ENCODE assay signal across 1 cellular context in the genomic region with DNA sequence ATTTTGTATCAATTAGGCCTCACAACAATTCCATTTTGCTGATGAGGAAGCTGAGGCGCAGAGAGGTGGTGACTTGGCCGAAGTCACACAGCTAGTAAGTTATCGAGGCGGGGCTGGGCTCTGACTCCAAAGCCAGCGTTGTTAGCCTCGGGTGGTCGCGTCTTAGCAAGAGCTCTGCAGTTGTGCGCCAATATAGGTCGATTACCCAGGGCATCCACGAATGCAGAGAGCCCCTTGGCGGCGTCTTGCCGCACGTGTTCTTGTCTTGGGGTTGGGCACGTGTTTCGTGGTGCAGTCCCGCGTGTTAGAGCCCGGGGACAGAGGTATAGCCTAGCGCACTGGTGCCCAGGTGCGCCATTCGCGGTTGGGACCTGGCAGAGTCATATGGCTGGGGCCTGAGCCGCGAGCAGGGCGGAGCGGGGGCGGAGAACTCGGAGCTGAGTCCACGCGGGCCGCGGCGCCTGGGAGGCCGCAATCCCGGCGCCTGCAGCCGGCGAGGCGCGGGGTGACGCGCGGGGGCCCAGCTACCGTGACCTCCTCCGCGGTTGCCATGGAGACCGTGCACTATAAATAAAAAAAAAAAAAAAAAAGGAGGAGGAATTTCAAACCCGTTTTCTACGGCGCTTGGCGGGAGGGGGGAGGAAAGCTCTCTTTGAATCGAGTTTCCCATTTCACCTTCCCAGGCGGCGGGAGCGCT.
TF ChIP-seq lines count a peak whose summit lies in the region.

No MANE protein-coding gene starts in this region.

TF ChIP-seq in K562, 482 proteins besides CTCF, POLR2A, EP300 and RAD21 (continued from another document and continues in another):
- no peak for TF ChIP-seq REST (CRISPR knock-in tag; IDR thresholded peaks at IDR 0.05; ENCODE audit: low read depth)
- 0 out of 2 replicates have a peak, but pooled peaks have one; percentile 64 for TF ChIP-seq HDAC8 (tag; IDR thresholded peaks at IDR 0.05)
- peak; percentile 89 for TF ChIP-seq ZBTB43 (CRISPR knock-in tag; IDR thresholded peaks at IDR 0.05)
- TF ChIP-seq CBX1 (IDR thresholded peaks at IDR 0.05; ENCODE audit: low read depth) = no peak
- TF ChIP-seq CHD1 (IDR thresholded peaks at IDR 0.05; ENCODE audit: low read length) = peak; percentile 53
- TF ChIP-seq, protein P1, sequence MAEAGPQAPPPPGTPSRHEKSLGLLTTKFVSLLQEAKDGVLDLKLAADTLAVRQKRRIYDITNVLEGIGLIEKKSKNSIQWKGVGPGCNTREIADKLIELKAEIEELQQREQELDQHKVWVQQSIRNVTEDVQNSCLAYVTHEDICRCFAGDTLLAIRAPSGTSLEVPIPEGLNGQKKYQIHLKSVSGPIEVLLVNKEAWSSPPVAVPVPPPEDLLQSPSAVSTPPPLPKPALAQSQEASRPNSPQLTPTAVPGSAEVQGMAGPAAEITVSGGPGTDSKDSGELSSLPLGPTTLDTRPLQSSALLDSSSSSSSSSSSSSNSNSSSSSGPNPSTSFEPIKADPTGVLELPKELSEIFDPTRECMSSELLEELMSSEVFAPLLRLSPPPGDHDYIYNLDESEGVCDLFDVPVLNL (CRISPR knock-in tag; IDR thresholded peaks at IDR 0.05; ENCODE audit: low read depth) = 0 out of 2 replicates have a peak, but pooled peaks have one; percentile 33
- TF ChIP-seq JUNB (CRISPR knock-in tag; conservative IDR thresholded peaks at IDR 0.05) = no peak
- TF ChIP-seq, protein P2, sequence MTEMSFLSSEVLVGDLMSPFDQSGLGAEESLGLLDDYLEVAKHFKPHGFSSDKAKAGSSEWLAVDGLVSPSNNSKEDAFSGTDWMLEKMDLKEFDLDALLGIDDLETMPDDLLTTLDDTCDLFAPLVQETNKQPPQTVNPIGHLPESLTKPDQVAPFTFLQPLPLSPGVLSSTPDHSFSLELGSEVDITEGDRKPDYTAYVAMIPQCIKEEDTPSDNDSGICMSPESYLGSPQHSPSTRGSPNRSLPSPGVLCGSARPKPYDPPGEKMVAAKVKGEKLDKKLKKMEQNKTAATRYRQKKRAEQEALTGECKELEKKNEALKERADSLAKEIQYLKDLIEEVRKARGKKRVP (CRISPR knock-in tag; IDR thresholded peaks at IDR 0.05) = no peak
- TF ChIP-seq RREB1 (CRISPR knock-in tag; IDR thresholded peaks at IDR 0.05) = no peak
- no peak for TF ChIP-seq NCOA4 (IDR thresholded peaks at IDR 0.05; ENCODE audit: partially characterized antibody)
- no peak for TF ChIP-seq ZNF766 (CRISPR knock-in tag; conservative IDR thresholded peaks at IDR 0.05)
- TF ChIP-seq DNMT1 (IDR thresholded peaks at IDR 0.05) = no peak
- TF ChIP-seq PHTF2 (CRISPR knock-in tag; IDR thresholded peaks at IDR 0.05) = no peak
- TF ChIP-seq SP1 (CRISPR knock-in tag; IDR thresholded peaks at IDR 0.05) = peak; percentile 57; the same call in 1 of the 2 replicates
- TF ChIP-seq ZNF121 (CRISPR knock-in tag; conservative IDR thresholded peaks at IDR 0.05) = peak; percentile 37; the same call in 1 of the 2 replicates
- no peak for TF ChIP-seq ZBTB7A (IDR thresholded peaks at IDR 0.05; ENCODE audit: borderline replicate concordance, control insufficient read depth, low read depth, low read length)
- TF ChIP-seq ZBTB17 (CRISPR knock-in tag; IDR thresholded peaks at IDR 0.05) = peak; percentile 48; the same call in 1 of the 2 replicates
- TF ChIP-seq, protein P3, sequence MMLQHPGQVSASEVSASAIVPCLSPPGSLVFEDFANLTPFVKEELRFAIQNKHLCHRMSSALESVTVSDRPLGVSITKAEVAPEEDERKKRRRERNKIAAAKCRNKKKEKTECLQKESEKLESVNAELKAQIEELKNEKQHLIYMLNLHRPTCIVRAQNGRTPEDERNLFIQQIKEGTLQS (IDR thresholded peaks at IDR 0.05) = no peak
- TF ChIP-seq, protein P3 (CRISPR knock-in tag; conservative IDR thresholded peaks at IDR 0.05) = no peak; the same call in 1 of the 2 replicates
- 0 out of 2 replicates have a peak, but pooled peaks have one; percentile 62 for TF ChIP-seq HDGF (IDR thresholded peaks at IDR 0.05)
- TF ChIP-seq TFAM (CRISPR knock-in tag; conservative IDR thresholded peaks at IDR 0.05) = no peak
- TF ChIP-seq SLC30A9 (CRISPR knock-in tag; IDR thresholded peaks at IDR 0.05) = no peak
- TF ChIP-seq, protein P4, sequence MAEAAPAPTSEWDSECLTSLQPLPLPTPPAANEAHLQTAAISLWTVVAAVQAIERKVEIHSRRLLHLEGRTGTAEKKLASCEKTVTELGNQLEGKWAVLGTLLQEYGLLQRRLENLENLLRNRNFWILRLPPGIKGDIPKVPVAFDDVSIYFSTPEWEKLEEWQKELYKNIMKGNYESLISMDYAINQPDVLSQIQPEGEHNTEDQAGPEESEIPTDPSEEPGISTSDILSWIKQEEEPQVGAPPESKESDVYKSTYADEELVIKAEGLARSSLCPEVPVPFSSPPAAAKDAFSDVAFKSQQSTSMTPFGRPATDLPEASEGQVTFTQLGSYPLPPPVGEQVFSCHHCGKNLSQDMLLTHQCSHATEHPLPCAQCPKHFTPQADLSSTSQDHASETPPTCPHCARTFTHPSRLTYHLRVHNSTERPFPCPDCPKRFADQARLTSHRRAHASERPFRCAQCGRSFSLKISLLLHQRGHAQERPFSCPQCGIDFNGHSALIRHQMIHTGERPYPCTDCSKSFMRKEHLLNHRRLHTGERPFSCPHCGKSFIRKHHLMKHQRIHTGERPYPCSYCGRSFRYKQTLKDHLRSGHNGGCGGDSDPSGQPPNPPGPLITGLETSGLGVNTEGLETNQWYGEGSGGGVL (CRISPR knock-in tag; IDR thresholded peaks at IDR 0.05) = no peak
- TF ChIP-seq RB1 (IDR thresholded peaks at IDR 0.05; ENCODE audit: low read depth) = no peak
- TF ChIP-seq GATAD2B (IDR thresholded peaks at IDR 0.05; ENCODE audit: borderline replicate concordance) = no peak; the same call in 1 of the 2 replicates
- TF ChIP-seq, protein P5, sequence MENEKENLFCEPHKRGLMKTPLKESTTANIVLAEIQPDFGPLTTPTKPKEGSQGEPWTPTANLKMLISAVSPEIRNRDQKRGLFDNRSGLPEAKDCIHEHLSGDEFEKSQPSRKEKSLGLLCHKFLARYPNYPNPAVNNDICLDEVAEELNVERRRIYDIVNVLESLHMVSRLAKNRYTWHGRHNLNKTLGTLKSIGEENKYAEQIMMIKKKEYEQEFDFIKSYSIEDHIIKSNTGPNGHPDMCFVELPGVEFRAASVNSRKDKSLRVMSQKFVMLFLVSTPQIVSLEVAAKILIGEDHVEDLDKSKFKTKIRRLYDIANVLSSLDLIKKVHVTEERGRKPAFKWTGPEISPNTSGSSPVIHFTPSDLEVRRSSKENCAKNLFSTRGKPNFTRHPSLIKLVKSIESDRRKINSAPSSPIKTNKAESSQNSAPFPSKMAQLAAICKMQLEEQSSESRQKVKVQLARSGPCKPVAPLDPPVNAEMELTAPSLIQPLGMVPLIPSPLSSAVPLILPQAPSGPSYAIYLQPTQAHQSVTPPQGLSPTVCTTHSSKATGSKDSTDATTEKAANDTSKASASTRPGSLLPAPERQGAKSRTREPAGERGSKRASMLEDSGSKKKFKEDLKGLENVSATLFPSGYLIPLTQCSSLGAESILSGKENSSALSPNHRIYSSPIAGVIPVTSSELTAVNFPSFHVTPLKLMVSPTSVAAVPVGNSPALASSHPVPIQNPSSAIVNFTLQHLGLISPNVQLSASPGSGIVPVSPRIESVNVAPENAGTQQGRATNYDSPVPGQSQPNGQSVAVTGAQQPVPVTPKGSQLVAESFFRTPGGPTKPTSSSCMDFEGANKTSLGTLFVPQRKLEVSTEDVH (IDR thresholded peaks at IDR 0.05; ENCODE audit: low read depth, partially characterized antibody) = no peak
- TF ChIP-seq, protein P6, sequence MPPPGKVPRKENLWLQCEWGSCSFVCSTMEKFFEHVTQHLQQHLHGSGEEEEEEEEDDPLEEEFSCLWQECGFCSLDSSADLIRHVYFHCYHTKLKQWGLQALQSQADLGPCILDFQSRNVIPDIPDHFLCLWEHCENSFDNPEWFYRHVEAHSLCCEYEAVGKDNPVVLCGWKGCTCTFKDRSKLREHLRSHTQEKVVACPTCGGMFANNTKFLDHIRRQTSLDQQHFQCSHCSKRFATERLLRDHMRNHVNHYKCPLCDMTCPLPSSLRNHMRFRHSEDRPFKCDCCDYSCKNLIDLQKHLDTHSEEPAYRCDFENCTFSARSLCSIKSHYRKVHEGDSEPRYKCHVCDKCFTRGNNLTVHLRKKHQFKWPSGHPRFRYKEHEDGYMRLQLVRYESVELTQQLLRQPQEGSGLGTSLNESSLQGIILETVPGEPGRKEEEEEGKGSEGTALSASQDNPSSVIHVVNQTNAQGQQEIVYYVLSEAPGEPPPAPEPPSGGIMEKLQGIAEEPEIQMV (tag; conservative IDR thresholded peaks at IDR 0.05; ENCODE audit: low read depth) = no peak
- TF ChIP-seq, protein P7, sequence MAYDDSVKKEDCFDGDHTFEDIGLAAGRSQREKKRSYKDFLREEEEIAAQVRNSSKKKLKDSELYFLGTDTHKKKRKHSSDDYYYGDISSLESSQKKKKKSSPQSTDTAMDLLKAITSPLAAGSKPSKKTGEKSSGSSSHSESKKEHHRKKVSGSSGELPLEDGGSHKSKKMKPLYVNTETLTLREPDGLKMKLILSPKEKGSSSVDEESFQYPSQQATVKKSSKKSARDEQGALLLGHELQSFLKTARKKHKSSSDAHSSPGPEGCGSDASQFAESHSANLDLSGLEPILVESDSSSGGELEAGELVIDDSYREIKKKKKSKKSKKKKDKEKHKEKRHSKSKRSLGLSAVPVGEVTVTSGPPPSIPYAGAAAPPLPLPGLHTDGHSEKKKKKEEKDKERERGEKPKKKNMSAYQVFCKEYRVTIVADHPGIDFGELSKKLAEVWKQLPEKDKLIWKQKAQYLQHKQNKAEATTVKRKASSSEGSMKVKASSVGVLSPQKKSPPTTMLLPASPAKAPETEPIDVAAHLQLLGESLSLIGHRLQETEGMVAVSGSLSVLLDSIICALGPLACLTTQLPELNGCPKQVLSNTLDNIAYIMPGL (CRISPR knock-in tag; IDR thresholded peaks at IDR 0.05) = no peak
- peak in 1 of 2 experiments; percentile 90; a peak in 1 of 4 replicates for TF ChIP-seq TEAD1 (CRISPR knock-in tag; IDR thresholded peaks at IDR 0.05)
- TF ChIP-seq PHF20 (IDR thresholded peaks at IDR 0.05; ENCODE audit: partially characterized antibody) = no peak
